In genomic region chr1:156337052-156337887, GRCh38 we compare ENCODE assay signal across 8 cellular contexts. TPM values are rescaled to one million over a fixed set of nuclear protein-coding genes. Genes with fewer than 3 reads are reported as not detected.
A peak's percentile ranks its signal among the peaks of the same experiment; 100 is the strongest.
DNase-seq lines count a peak whose midpoint lies in the region; ATAC-seq lines count a peak whose summit lies in the region.

No MANE protein-coding gene starts in this region.

- H3K27ac Mint-ChIP-seq in activated CD4-positive, alpha-beta T cell treated with anti-CD3 and anti-CD28 coated beads for 36 hours = peak overlapping the region; percentile 96
- H3K27ac Mint-ChIP-seq in activated T-helper 1 cell treated with anti-CD3 and anti-CD28 coated beads, Interleukin-12 subunit alpha, Interleukin-12 subunit beta, Interleukin-2, Interleukin-4 antibody, amounts not matched to agents 30 ng/mL and 10 ng/mL and 1 ng/mL, durations not matched to agents 14 hours and 24 hours and 36 hours = peak overlapping the region; percentile 95
- H3K27ac Mint-ChIP-seq in stimulated activated memory B cell treated with anti-CD40 and anti-IgM and Interleukin-4, amounts not matched to agents 10 μg/mL and 1 μg/mL and 100 μg/mL, for 72 hours = peak overlapping the region; percentile 90

- H3K36me3 Mint-ChIP-seq in activated CD4-positive, alpha-beta T cell treated with anti-CD3 and anti-CD28 coated beads for 36 hours (ENCODE audit: low read depth) = peaks cover 43% of the 10 kb centered on the region
- peaks cover 46% of the 10 kb centered on the region for H3K36me3 Mint-ChIP-seq in activated T-helper 1 cell treated with anti-CD3 and anti-CD28 coated beads, Interleukin-12 subunit alpha, Interleukin-12 subunit beta, Interleukin-2, Interleukin-4 antibody, amounts not matched to agents 30 ng/mL and 10 ng/mL and 1 ng/mL, durations not matched to agents 14 hours and 24 hours and 36 hours (ENCODE audit: low read depth)
- peaks cover 18% of the 10 kb centered on the region for H3K36me3 Mint-ChIP-seq in stimulated activated memory B cell treated with anti-CD40 and anti-IgM and Interleukin-4, amounts not matched to agents 10 μg/mL and 1 μg/mL and 100 μg/mL, for 72 hours

- DNase-seq in activated CD4-positive, alpha-beta T cell treated with anti-CD3 and anti-CD28 coated beads for 36 hours = peak; percentile 17
- no peak for DNase-seq in activated CD4-positive, alpha-beta T cell treated with anti-CD3 and anti-CD28 coated beads, Interleukin-2, amount 50 U/mL, for 1 hour
- no peak for DNase-seq in activated T-helper 1 cell treated with anti-CD3 and anti-CD28 coated beads, Interleukin-12 subunit alpha, Interleukin-12 subunit beta, Interleukin-2, Interleukin-4 antibody, amounts not matched to agents 30 ng/mL and 10 ng/mL and 1 ng/mL, durations not matched to agents 14 hours and 24 hours and 36 hours (ENCODE audit: low spot score)
- DNase-seq in cerebellum (ENCODE audit: low spot score) = no peak

- H3K27me3 Mint-ChIP-seq in activated CD4-positive, alpha-beta T cell treated with anti-CD3 and anti-CD28 coated beads for 36 hours = no peaks in the 10 kb centered on the region
- no peaks in the 10 kb centered on the region for H3K27me3 Mint-ChIP-seq in activated T-helper 1 cell treated with anti-CD3 and anti-CD28 coated beads, Interleukin-12 subunit alpha, Interleukin-12 subunit beta, Interleukin-2, Interleukin-4 antibody, amounts not matched to agents 30 ng/mL and 10 ng/mL and 1 ng/mL, durations not matched to agents 14 hours and 24 hours and 36 hours (ENCODE audit: insufficient read depth)
- no peaks in the 10 kb centered on the region for H3K27me3 Mint-ChIP-seq in stimulated activated memory B cell treated with anti-CD40 and anti-IgM and Interleukin-4, amounts not matched to agents 10 μg/mL and 1 μg/mL and 100 μg/mL, for 72 hours

- intact Hi-C loops in activated CD4-positive, alpha-beta T cell treated with anti-CD3 and anti-CD28 coated beads for 36 hours (cut with DNase I, micrococcal nuclease) = loop anchor here in 1 of 2 experiments (5.0 kb wide), 2 partner anchors 190 to 425 kb away; partner anchors contain the start of gene RIT1
- intact Hi-C loops in activated T-helper 1 cell treated with anti-CD3 and anti-CD28 coated beads, Interleukin-12 subunit alpha, Interleukin-12 subunit beta, Interleukin-2, Interleukin-4 antibody, amounts not matched to agents 30 ng/mL and 10 ng/mL and 1 ng/mL, durations not matched to agents 14 hours and 24 hours and 36 hours (cut with micrococcal nuclease) = loop anchor here (10.0 kb wide), 1 partner anchor 402 kb away; the partner anchor contains the start of gene KHDC4

- H3K4me3 Mint-ChIP-seq in activated CD4-positive, alpha-beta T cell treated with anti-CD3 and anti-CD28 coated beads for 36 hours = peak overlapping the region; percentile 98
- peak overlapping the region; percentile 98 for H3K4me3 Mint-ChIP-seq in activated T-helper 1 cell treated with anti-CD3 and anti-CD28 coated beads, Interleukin-12 subunit alpha, Interleukin-12 subunit beta, Interleukin-2, Interleukin-4 antibody, amounts not matched to agents 30 ng/mL and 10 ng/mL and 1 ng/mL, durations not matched to agents 14 hours and 24 hours and 36 hours
- peak overlapping the region; percentile 93 for H3K4me3 Mint-ChIP-seq in stimulated activated memory B cell treated with anti-CD40 and anti-IgM and Interleukin-4, amounts not matched to agents 10 μg/mL and 1 μg/mL and 100 μg/mL, for 72 hours

- POLR2A ChIA-PET in activated CD4-positive, alpha-beta T cell treated with anti-CD3 and anti-CD28 coated beads for 36 hours (lab: Charles Lee) = interaction anchor here (0.6 to 0.7 kb wide), 4 partner anchors 55 to 91 kb away, joined by 3 read pairs; partner anchors contain the start of gene SMG5

- H3K4me3 ChIP-seq in iPS-11a (ENCODE audit: low read depth, low read length) = peak overlapping the region; percentile 96

- peaks cover 29% of the 10 kb centered on the region for H3K4me1 Mint-ChIP-seq in activated CD4-positive, alpha-beta T cell treated with anti-CD3 and anti-CD28 coated beads for 36 hours
- H3K4me1 Mint-ChIP-seq in activated T-helper 1 cell treated with anti-CD3 and anti-CD28 coated beads, Interleukin-12 subunit alpha, Interleukin-12 subunit beta, Interleukin-2, Interleukin-4 antibody, amounts not matched to agents 30 ng/mL and 10 ng/mL and 1 ng/mL, durations not matched to agents 14 hours and 24 hours and 36 hours (ENCODE audit: low read depth) = peaks cover 41% of the 10 kb centered on the region
- peaks cover 33% of the 10 kb centered on the region for H3K4me1 Mint-ChIP-seq in stimulated activated memory B cell treated with anti-CD40 and anti-IgM and Interleukin-4, amounts not matched to agents 10 μg/mL and 1 μg/mL and 100 μg/mL, for 72 hours

- no peaks in the 10 kb centered on the region for H3K9me3 Mint-ChIP-seq in activated CD4-positive, alpha-beta T cell treated with anti-CD3 and anti-CD28 coated beads for 36 hours (ENCODE audit: low read depth)
- H3K9me3 Mint-ChIP-seq in activated T-helper 1 cell treated with anti-CD3 and anti-CD28 coated beads, Interleukin-12 subunit alpha, Interleukin-12 subunit beta, Interleukin-2, Interleukin-4 antibody, amounts not matched to agents 30 ng/mL and 10 ng/mL and 1 ng/mL, durations not matched to agents 14 hours and 24 hours and 36 hours = no peaks in the 10 kb centered on the region
- no peaks in the 10 kb centered on the region for H3K9me3 Mint-ChIP-seq in stimulated activated memory B cell treated with anti-CD40 and anti-IgM and Interleukin-4, amounts not matched to agents 10 μg/mL and 1 μg/mL and 100 μg/mL, for 72 hours

- ATAC-seq in activated CD4-positive, alpha-beta T cell treated with anti-CD3 and anti-CD28 coated beads for 36 hours = no peak
- no peak for ATAC-seq in stimulated activated memory B cell treated with anti-CD40 and anti-IgM and Interleukin-4, amounts not matched to agents 10 μg/mL and 1 μg/mL and 100 μg/mL, for 72 hours
- ATAC-seq in HG02884 (IDR thresholded peaks at IDR 0.05; ENCODE audit: unreplicated experiment) (no peak), GM19455 (IDR thresholded peaks at IDR 0.05; ENCODE audit: unreplicated experiment) (no peak)

- CTCF ChIA-PET in activated CD4-positive, alpha-beta T cell treated with anti-CD3 and anti-CD28 coated beads for 36 hours (lab: Charles Lee) = interaction anchor here (0.6 to 1.6 kb wide), 16 partner anchors 9 to 1143 kb away, joined by 3 to 8 read pairs (median 3); partner anchors contain the start of genes MEF2D and SMG5

RNA-seq across cellular contexts. Expression of gene CCT3, which starts 0.8 kb away (rescaled TPM):
- total RNA-seq in activated CD4-positive, alpha-beta T cell treated with anti-CD3 and anti-CD28 coated beads for 36 hours = 100 to 1,000 TPM; 297 to 406 TPM
- total RNA-seq in activated T-helper 1 cell treated with anti-CD3 and anti-CD28 coated beads, Interleukin-12 subunit alpha, Interleukin-12 subunit beta, Interleukin-2, Interleukin-4 antibody, amounts not matched to agents 30 ng/mL and 10 ng/mL and 1 ng/mL, durations not matched to agents 14 hours and 24 hours and 36 hours = 567 and 570 TPM in 2 replicates
- 162 TPM for total RNA-seq in cerebellum

RNA-seq across cellular contexts. Expression of gene TSACC, which starts 1.1 kb away (rescaled TPM):
- total RNA-seq in activated CD4-positive, alpha-beta T cell treated with anti-CD3 and anti-CD28 coated beads for 36 hours = under 1 TPM; 0.25 to 0.83 TPM
- total RNA-seq in activated T-helper 1 cell treated with anti-CD3 and anti-CD28 coated beads, Interleukin-12 subunit alpha, Interleukin-12 subunit beta, Interleukin-2, Interleukin-4 antibody, amounts not matched to agents 30 ng/mL and 10 ng/mL and 1 ng/mL, durations not matched to agents 14 hours and 24 hours and 36 hours = 0.81 TPM in 1 of 2 replicates, not detected in the other
- total RNA-seq in cerebellum = not detected

RNA-seq across cellular contexts. Expression of gene RHBG, which starts 31.7 kb away (rescaled TPM):
- total RNA-seq in activated CD4-positive, alpha-beta T cell treated with anti-CD3 and anti-CD28 coated beads for 36 hours = not detected
- total RNA-seq in activated T-helper 1 cell treated with anti-CD3 and anti-CD28 coated beads, Interleukin-12 subunit alpha, Interleukin-12 subunit beta, Interleukin-2, Interleukin-4 antibody, amounts not matched to agents 30 ng/mL and 10 ng/mL and 1 ng/mL, durations not matched to agents 14 hours and 24 hours and 36 hours = not detected in 2 replicates
- 0.73 TPM for total RNA-seq in cerebellum

RNA-seq across cellular contexts. Expression of gene VHLL, which starts 38.2 kb away (rescaled TPM):
- total RNA-seq in activated CD4-positive, alpha-beta T cell treated with anti-CD3 and anti-CD28 coated beads for 36 hours = under 1 TPM in 1 of 2 experiments, not detected in 1; 0.28 TPM
- 0.56 TPM in 1 of 2 replicates, not detected in the other for total RNA-seq in activated T-helper 1 cell treated with anti-CD3 and anti-CD28 coated beads, Interleukin-12 subunit alpha, Interleukin-12 subunit beta, Interleukin-2, Interleukin-4 antibody, amounts not matched to agents 30 ng/mL and 10 ng/mL and 1 ng/mL, durations not matched to agents 14 hours and 24 hours and 36 hours
- total RNA-seq in cerebellum = 0.64 TPM

RNA-seq across cellular contexts. Expression of gene GLMP, which starts 41.8 kb away (rescaled TPM):
- 10 to 100 TPM; 10.8 to 12.1 TPM for total RNA-seq in activated CD4-positive, alpha-beta T cell treated with anti-CD3 and anti-CD28 coated beads for 36 hours
- 17.2 and 20.3 TPM in 2 replicates for total RNA-seq in activated T-helper 1 cell treated with anti-CD3 and anti-CD28 coated beads, Interleukin-12 subunit alpha, Interleukin-12 subunit beta, Interleukin-2, Interleukin-4 antibody, amounts not matched to agents 30 ng/mL and 10 ng/mL and 1 ng/mL, durations not matched to agents 14 hours and 24 hours and 36 hours
- 10.3 TPM for total RNA-seq in cerebellum
